Comparison of ENCODE assay signal across 14 cellular contexts in genomic region chr3:169215953-169216352, GRCh38.
"Had no signal": no experiment of that assay in that cellular context is flagged by ENCODE, and none has a peak within 500 bp of the region (broad histone marks: within the 10 kb centered on the region; RNA-seq: fewer than 3 reads in every experiment).

No MANE protein-coding gene starts in this region.

- H3K36me3 ChIP-seq: colonic mucosa, heart left ventricle, neutrophil, suprapubic skin, thyroid gland had no signal

- H3K4me1 ChIP-seq: colonic mucosa, suprapubic skin, thyroid gland had no signal

- ATAC-seq: heart left ventricle; mucosa of descending colon; naive thymus-derived CD8-positive, alpha-beta T cell; right cardiac atrium; stimulated activated effector memory CD8-positive, alpha-beta T cell treated with anti-CD3 and anti-CD28 coated beads, Interleukin-12 subunit alpha, Interleukin-12 subunit beta, amount 100 ng/mL, for 72 hours; stimulated activated naive CD8-positive, alpha-beta T cell treated with anti-CD3 and anti-CD28 coated beads, Interleukin-15, Interleukin-2, amounts not matched to agents 100 U/mL and 50 U/mL, for 24 hours had no signal

- H3K9me3 ChIP-seq: colonic mucosa, heart left ventricle, mucosa of descending colon, neutrophil, suprapubic skin, thyroid gland had no signal

- DNase-seq: colonic mucosa; heart left ventricle; hypothalamus; kidney glomerular epithelial cell; mucosa of descending colon; naive thymus-derived CD8-positive, alpha-beta T cell; right cardiac atrium; stimulated activated CD4-positive, alpha-beta T cell treated with anti-CD3 and anti-CD28 coated beads, Interleukin-4, amount 100 ng/mL, for 1 hour; stimulated activated CD8-positive, alpha-beta memory T cell treated with anti-CD3 and anti-CD28 coated beads, Interleukin-4, amount 100 ng/mL, for 48 hours; stimulated activated naive CD8-positive, alpha-beta T cell treated with anti-CD3 and anti-CD28 coated beads, Interleukin-15, Interleukin-2, amounts not matched to agents 100 U/mL and 50 U/mL, for 24 hours; thyroid gland had no signal

- H3K4me3 ChIP-seq: colonic mucosa, heart left ventricle, mucosa of descending colon, suprapubic skin, thyroid gland had no signal

- H3K27ac ChIP-seq: colonic mucosa, neutrophil, suprapubic skin, thyroid gland had no signal

- H3K27me3 ChIP-seq: colonic mucosa, heart left ventricle, suprapubic skin, thyroid gland had no signal
